ENCODE assay signal across 12 cellular contexts in genomic region chr22:50456466-50457234, GRCh38. TPM values are rescaled to one million over a fixed set of nuclear protein-coding genes. Genes with fewer than 3 reads are reported as not detected.
A peak's percentile ranks its signal among the peaks of the same experiment; 100 is the strongest.
DNase-seq lines count a peak whose midpoint lies in the region; ATAC-seq and TF ChIP-seq lines count a peak whose summit lies in the region.
"Had no signal": no experiment of that assay in that cellular context is flagged by ENCODE, and none has a peak within 500 bp of the region (broad histone marks: within the 10 kb centered on the region; RNA-seq: fewer than 3 reads in every experiment).

No MANE protein-coding gene starts in this region.

- POLR2A ChIA-PET in Caco-2 (lab: Charles Lee): no interaction called here

- H3K27ac Mint-ChIP-seq in Caco-2 (ENCODE audit: unreplicated experiment): no peak overlapping the region

- BruUV-seq in Caco-2 (replicated peaks; lab: Mats Ljungman, UMichigan): no TSS peak

- H3K4me3 ChIP-seq in Caco-2 (ENCODE audit: low read depth, low read length): no peak overlapping the region
- H3K4me3 ChIP-seq in kidney epithelial cell (ENCODE audit: low read depth, low read length): no peak overlapping the region
- H3K4me3 ChIP-seq: pancreas had no signal

- no peaks in the 10 kb centered on the region for H3K9me3 Mint-ChIP-seq in Caco-2 (ENCODE audit: unreplicated experiment)
- H3K9me3 Mint-ChIP-seq: brain had no signal

- TF ChIP-seq CTCF in Caco-2 (IDR thresholded peaks at IDR 0.05; ENCODE audit: insufficient read depth in 1 of 2, low read depth in 1 of 2, low read length in 1 of 2, severe bottlenecking in 1 of 2, unreplicated experiment in 1 of 2) (peak; percentile 37 to 49), GM20000 (IDR thresholded peaks at IDR 0.05; ENCODE audit: extremely low read depth, missing control alignments) (peak; percentile 6), VCaP (conservative IDR thresholded peaks at IDR 0.05) (peak; percentile 44), kidney epithelial cell (IDR thresholded peaks at IDR 0.05; ENCODE audit: insufficient read depth, low read length, poor library complexity, severe bottlenecking) (peak; percentile 41)

- peaks cover 6% of the 10 kb centered on the region; the same call in 1 of the 2 replicates for H3K4me1 ChIP-seq in Caco-2
- H3K4me1 ChIP-seq: pancreas had no signal

- peaks cover 3% of the 10 kb centered on the region; the same call in 1 of the 2 replicates for H3K36me3 ChIP-seq in Caco-2 (ENCODE audit: control insufficient read depth, insufficient read depth, low read length)
- H3K36me3 ChIP-seq in kidney epithelial cell (ENCODE audit: control insufficient read depth, insufficient read depth, low read length): peaks cover 6% of the 10 kb centered on the region

- H3K4me1 Mint-ChIP-seq in Caco-2 (ENCODE audit: low read depth, unreplicated experiment): peaks cover 5% of the 10 kb centered on the region

- no peak for ATAC-seq in GM18858 (IDR thresholded peaks at IDR 0.05; ENCODE audit: unreplicated experiment)
- no peak for ATAC-seq in GM19467 (IDR thresholded peaks at IDR 0.05; ENCODE audit: unreplicated experiment)
- ATAC-seq in HG03025 (IDR thresholded peaks at IDR 0.05; ENCODE audit: low FRiP score, unreplicated experiment): no peak

- H3K27me3 ChIP-seq in Caco-2 (replicated peaks; ENCODE audit: control insufficient read depth, insufficient read depth, low read length) (no peaks in the 10 kb centered on the region), kidney epithelial cell (ENCODE audit: control insufficient read depth, insufficient read depth, low read length) (no peaks in the 10 kb centered on the region)
- H3K27me3 ChIP-seq: pancreas had no signal

- H3K27me3 Mint-ChIP-seq in Caco-2 (ENCODE audit: insufficient read depth, unreplicated experiment): no peaks in the 10 kb centered on the region
- H3K27me3 Mint-ChIP-seq: brain had no signal

- no peak overlapping the region for H3K4me3 Mint-ChIP-seq in Caco-2 (ENCODE audit: unreplicated experiment)
- H3K4me3 Mint-ChIP-seq: brain had no signal

- intact Hi-C loops in Caco-2 (cut with micrococcal nuclease; ENCODE audit: unreplicated experiment): loop anchor here (1.0 kb wide), 1 partner anchor 42 kb away; no protein-coding TSS in a partner anchor

- H3K36me3 Mint-ChIP-seq in Caco-2 (ENCODE audit: insufficient read depth, unreplicated experiment): peaks cover 61% of the 10 kb centered on the region

- no peak overlapping the region for H3K27ac ChIP-seq in VCaP
- H3K27ac ChIP-seq: pancreas had no signal

- H3K9me3 ChIP-seq in Caco-2: no peaks in the 10 kb centered on the region
- H3K9me3 ChIP-seq: pancreas had no signal

- CTCF ChIA-PET in Caco-2 (lab: Charles Lee): interaction anchor here (1.8 kb wide), 1 partner anchor 42 kb away, joined by 9 read pairs; no protein-coding TSS in a partner anchor

- DNase-seq in Caco-2: peak in 1 of 2 experiments; percentile 46
- no peak for DNase-seq in GM20000 (ENCODE audit: low spot score)
- DNase-seq in kidney epithelial cell (ENCODE audit: low read depth): no peak
- no peak for DNase-seq in cerebellar nuclear complex (lab: John Stamatoyannopoulos, UW)
- DNase-seq: NCI-H526 treated with DMSO at 0.1 percent for 48 hours, pancreas had no signal

RNA-seq across cellular contexts. Expression of gene SBF1, which starts 18.2 kb away (rescaled TPM):
- total RNA-seq in Caco-2 (2022) (77.8 and 82.8 TPM in 2 replicates), kidney epithelial cell (96.6 and 127 TPM in 2 replicates)

RNA-seq across cellular contexts. Expression of gene ADM2, which starts 24.7 kb away (rescaled TPM):
- 28.8 and 30.5 TPM in 2 replicates for total RNA-seq in Caco-2 (2022)
- total RNA-seq in kidney epithelial cell: 27.3 and 29.0 TPM in 2 replicates

RNA-seq across cellular contexts. Expression of gene MIOX, which starts 30.0 kb away (rescaled TPM):
- total RNA-seq in Caco-2 (2022) (0.32 TPM in 1 of 2 replicates, not detected in the other), kidney epithelial cell (0.68 and 1.8 TPM in 2 replicates)
- total RNA-seq: Daoy had no signal

RNA-seq across cellular contexts. Expression of gene LMF2, which starts 50.9 kb away (rescaled TPM):
- total RNA-seq in Caco-2 (2022) (68.8 and 77.1 TPM in 2 replicates), kidney epithelial cell (48.3 and 75.4 TPM in 2 replicates)

RNA-seq across cellular contexts. Expression of gene NCAPH2, which starts 51.4 kb away (rescaled TPM):
- total RNA-seq in Caco-2 (2022): 84.3 and 88.9 TPM in 2 replicates
- total RNA-seq in kidney epithelial cell: 41.3 and 50.2 TPM in 2 replicates
